Comparison of ENCODE assay signal across 8 cellular contexts in genomic region chr1:17663646-17664045, GRCh38.
DNase-seq lines count a peak whose midpoint lies in the region; ATAC-seq and TF ChIP-seq lines count a peak whose summit lies in the region.
"Had no signal": no experiment of that assay in that cellular context is flagged by ENCODE, and none has a peak within 500 bp of the region (broad histone marks: within the 10 kb centered on the region; RNA-seq: fewer than 3 reads in every experiment).

No MANE protein-coding gene starts in this region.

- TF ChIP-seq CTCF in chondrocyte (IDR thresholded peaks at IDR 0.05), result no peak

- DNase-seq in stimulated activated naive CD8-positive, alpha-beta T cell treated with anti-CD3 and anti-CD28 coated beads, Interleukin-15, amount 100 ng/mL, for 72 hours, result no peak
- DNase-seq in stimulated activated naive CD8-positive, alpha-beta T cell treated with anti-CD3 and anti-CD28 coated beads, Interleukin-15, Interleukin-2, amounts not matched to agents 100 U/mL and 50 U/mL, for 24 hours, result no peak
- DNase-seq in NAMALWA (ENCODE audit: low spot score) (peak; percentile 37), chondrocyte (ENCODE audit: low spot score) (no peak), NCI-H526 treated with DMSO at 0.1 percent for 48 hours (lab: John Stamatoyannopoulos, UW) (no peak), HuH-7 (ENCODE audit: low spot score) (no peak), iPS-NIHi11 (ENCODE audit: low spot score) (no peak)
- DNase-seq: CD8-positive, alpha-beta memory T cell had no signal

- no peak overlapping the region for H3K4me3 Mint-ChIP-seq in stimulated activated naive CD8-positive, alpha-beta T cell treated with anti-CD3 and anti-CD28 coated beads, Interleukin-15, amount 100 ng/mL, for 72 hours
- no peak overlapping the region for H3K4me3 Mint-ChIP-seq in chondrocyte (ENCODE audit: unreplicated experiment)
- H3K4me3 Mint-ChIP-seq: CD8-positive, alpha-beta memory T cell had no signal

- H3K36me3 Mint-ChIP-seq in chondrocyte (ENCODE audit: low read depth), result peaks cover 19% of the 10 kb centered on the region
- H3K36me3 Mint-ChIP-seq: CD8-positive, alpha-beta memory T cell had no signal

- no peaks in the 10 kb centered on the region for H3K4me1 Mint-ChIP-seq in stimulated activated naive CD8-positive, alpha-beta T cell treated with anti-CD3 and anti-CD28 coated beads, Interleukin-15, amount 100 ng/mL, for 72 hours
- no peaks in the 10 kb centered on the region for H3K4me1 Mint-ChIP-seq in chondrocyte (ENCODE audit: low read depth)
- H3K4me1 Mint-ChIP-seq: CD8-positive, alpha-beta memory T cell had no signal

- H3K27me3 Mint-ChIP-seq in stimulated activated naive CD8-positive, alpha-beta T cell treated with anti-CD3 and anti-CD28 coated beads, Interleukin-15, amount 100 ng/mL, for 72 hours, result no peaks in the 10 kb centered on the region
- no peaks in the 10 kb centered on the region for H3K27me3 Mint-ChIP-seq in chondrocyte (ENCODE audit: low read depth)

- H3K9me3 Mint-ChIP-seq in stimulated activated naive CD8-positive, alpha-beta T cell treated with anti-CD3 and anti-CD28 coated beads, Interleukin-15, amount 100 ng/mL, for 72 hours, result no peaks in the 10 kb centered on the region
- H3K9me3 Mint-ChIP-seq in chondrocyte (ENCODE audit: low read depth), result no peaks in the 10 kb centered on the region
- H3K9me3 Mint-ChIP-seq: CD8-positive, alpha-beta memory T cell had no signal

- H3K27ac Mint-ChIP-seq in stimulated activated naive CD8-positive, alpha-beta T cell treated with anti-CD3 and anti-CD28 coated beads, Interleukin-15, amount 100 ng/mL, for 72 hours, result peak overlapping the region; percentile 71 to 74
- peak overlapping the region; percentile 1 for H3K27ac Mint-ChIP-seq in chondrocyte (ENCODE audit: unreplicated experiment)

- ATAC-seq in stimulated activated naive CD8-positive, alpha-beta T cell treated with anti-CD3 and anti-CD28 coated beads, Interleukin-15, amount 100 ng/mL, for 72 hours, result no peak
- no peak for ATAC-seq in stimulated activated naive CD8-positive, alpha-beta T cell treated with anti-CD3 and anti-CD28 coated beads, Interleukin-15, Interleukin-2, amounts not matched to agents 100 U/mL and 50 U/mL, for 24 hours
